ENCODE assay signal across 10 cellular contexts in the genomic region with DNA sequence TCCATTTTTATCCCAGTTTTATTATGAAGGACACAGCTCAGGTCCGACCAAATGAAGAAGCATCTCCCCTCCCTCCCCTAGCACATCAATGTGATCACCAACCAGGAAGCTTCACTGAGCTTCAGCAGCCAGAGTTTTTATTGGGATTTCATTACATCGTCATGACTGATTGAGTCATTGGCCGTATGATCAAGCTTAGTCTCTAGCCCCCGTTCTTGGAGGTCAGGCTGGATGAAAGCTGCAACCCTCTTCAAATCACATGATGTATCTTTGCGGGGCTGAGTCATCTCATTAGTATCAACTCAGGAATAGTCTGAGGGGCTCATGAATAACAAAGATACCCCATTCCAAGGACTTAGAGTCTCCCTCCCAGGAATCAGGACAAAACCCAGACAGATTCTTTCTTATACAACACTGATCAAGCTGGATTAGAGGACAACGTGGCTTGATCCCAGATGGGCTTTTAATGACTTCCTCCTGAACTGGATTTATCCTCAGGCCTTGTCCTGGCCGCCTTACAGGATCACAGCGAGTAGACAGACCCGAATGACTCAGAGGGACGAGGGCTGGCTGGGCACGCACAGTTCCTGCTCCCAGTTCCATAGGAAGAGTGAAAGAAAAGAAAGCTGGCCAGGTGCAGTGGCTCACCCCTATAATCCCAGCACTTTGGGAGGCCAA. TPM values are rescaled to one million over a fixed set of nuclear protein-coding genes. Genes with fewer than 3 reads are reported as not detected.
DNase-seq lines count a peak whose midpoint lies in the region; ATAC-seq and TF ChIP-seq lines count a peak whose summit lies in the region.
"Had no signal": no experiment of that assay in that cellular context is flagged by ENCODE, and none has a peak within 500 bp of the region (broad histone marks: within the 10 kb centered on the region; RNA-seq: fewer than 3 reads in every experiment).

No MANE protein-coding gene starts in this region.

- ATAC-seq in Panc1 = peak; percentile 37; the same call in 1 of the 2 replicates
- no peak for ATAC-seq in GM21515 (IDR thresholded peaks at IDR 0.05; ENCODE audit: unreplicated experiment)
- ATAC-seq: left lung had no signal

- H3K36me3 ChIP-seq in Panc1 (ENCODE audit: control insufficient read depth, insufficient read depth, low read length) (no peaks in the 10 kb centered on the region), esophagus muscularis mucosa (peaks cover 13 to 55% (median 39%) of the 10 kb centered on the region in 4 donors)

- TF ChIP-seq POLR2A in esophagus muscularis mucosa (IDR thresholded peaks at IDR 0.05; ENCODE audit: low read depth) = no peak

- DNase-seq in COLO829 (ENCODE audit: low spot score) (peak; percentile 89), Panc1 (ENCODE audit: low read depth, low spot score) (peak; percentile 74), esophagus muscularis mucosa (ENCODE audit: extremely low spot score) (no peak), retinal pigment epithelial cell (ENCODE audit: low read depth) (peak; percentile 99), COLO668 (lab: John Stamatoyannopoulos, UW; ENCODE audit: unreplicated experiment) (no peak), GOT3 (lab: John Stamatoyannopoulos, UW) (no peak)
- DNase-seq in activated effector memory CD4-positive, alpha-beta T cell treated with anti-CD3 and anti-CD28 coated beads, Interleukin-2, amount 50 U/mL, for 16 hours = no peak
- DNase-seq: activated T-cell treated with anti-CD3 and anti-CD28 coated beads, Interleukin-2, amount 50 U/mL, for 48 hours had no signal

- TF ChIP-seq EP300 in esophagus muscularis mucosa (IDR thresholded peaks at IDR 0.05) = no peak

- H3K4me1 ChIP-seq in Panc1 (ENCODE audit: control insufficient read depth, insufficient read depth, low read length) = peaks cover 22% of the 10 kb centered on the region
- peaks cover 22 to 24% (median 23%) of the 10 kb centered on the region in 4 donors for H3K4me1 ChIP-seq in esophagus muscularis mucosa

- BruUV-seq in Panc1 (replicated peaks; lab: Mats Ljungman, UMichigan) = no TSS peak

- in situ Hi-C loops in Panc1 (cut with HindIII; ENCODE audit: low pct_unique_long_range_greater_than_20kb, low sequenced_read_pairs) = no loop called here

- TF ChIP-seq CTCF in Panc1 (IDR thresholded peaks at IDR 0.05) (no peak), esophagus muscularis mucosa (IDR thresholded peaks at IDR 0.05) (no peak), retinal pigment epithelial cell (conservative IDR thresholded peaks at IDR 0.05; ENCODE audit: low read depth, low read length) (no peak)

- 57% methylated on average over 11 of the region's 11 CpGs for WGBS in esophagus muscularis mucosa

- H3K4me3 ChIP-seq in Panc1 (ENCODE audit: low read depth in 2 of 2, low read length in 2 of 2) (no peak overlapping the region), esophagus muscularis mucosa (no peak overlapping the region), retinal pigment epithelial cell (ENCODE audit: low read length) (no peak overlapping the region)
- H3K4me3 ChIP-seq: left lung had no signal

- H3K9me3 ChIP-seq in Panc1 (ENCODE audit: control insufficient read depth, insufficient read depth, low read depth, low read length) (no peaks in the 10 kb centered on the region), esophagus muscularis mucosa (no peaks in the 10 kb centered on the region)
- H3K9me3 ChIP-seq: left lung had no signal

- H3K27me3 ChIP-seq in Panc1 (ENCODE audit: control insufficient read depth, insufficient read depth, low read length) (no peaks in the 10 kb centered on the region), esophagus muscularis mucosa (no peaks in the 10 kb centered on the region)
- H3K27me3 ChIP-seq: left lung had no signal

- H3K27ac ChIP-seq in Panc1 (ENCODE audit: low read length) (peak overlapping the region; percentile 35), esophagus muscularis mucosa (replicated peaks in 1 of 4) (peak overlapping the region; percentile 33 to 55 (median 42))

- CTCF ChIA-PET in Panc1 (lab: Charles Lee) = no interaction called here

- POLR2A ChIA-PET in Panc1 (lab: Charles Lee) = interaction anchor here (0.5 to 0.6 kb wide), 2 partner anchors 33 to 71 kb away, joined by 5 to 12 read pairs; no protein-coding TSS in a partner anchor

- intact Hi-C loops in Panc1 (cut with micrococcal nuclease; ENCODE audit: unreplicated experiment) (no loop called here), esophagus muscularis mucosa (cut with DNase I) (no loop called here)

RNA-seq across cellular contexts. Expression of gene LIMK1, which starts 14.5 kb away (rescaled TPM):
- total RNA-seq in Panc1 (2021; ENCODE audit: unreplicated experiment) (59.6 TPM), esophagus muscularis mucosa (10 to 100 TPM in 3 of 4 donors, 1 to 10 TPM in 1; 10.0 to 19.3 (median 11.9) TPM)
- 83.9 TPM for polyA plus RNA-seq in Panc1 (2012; ENCODE audit: insufficient read length)

Comparison
In these comparisons a context has a peak if more than half of its experiments do, and no peak if none do; other contexts are left out.
1. DNase-seq: peak in COLO829 (single experiment), Panc1 (single experiment) and retinal pigment epithelial cell (single experiment); none in esophagus muscularis mucosa (single experiment), activated effector memory CD4-positive, alpha-beta T cell treated with anti-CD3 and anti-CD28 coated beads, Interleukin-2, amount 50 U/mL, for 16 hours (single experiment), COLO668 (single experiment) and GOT3 (single experiment).